ENCODE assay signal across 1 cellular context in the genomic region with DNA sequence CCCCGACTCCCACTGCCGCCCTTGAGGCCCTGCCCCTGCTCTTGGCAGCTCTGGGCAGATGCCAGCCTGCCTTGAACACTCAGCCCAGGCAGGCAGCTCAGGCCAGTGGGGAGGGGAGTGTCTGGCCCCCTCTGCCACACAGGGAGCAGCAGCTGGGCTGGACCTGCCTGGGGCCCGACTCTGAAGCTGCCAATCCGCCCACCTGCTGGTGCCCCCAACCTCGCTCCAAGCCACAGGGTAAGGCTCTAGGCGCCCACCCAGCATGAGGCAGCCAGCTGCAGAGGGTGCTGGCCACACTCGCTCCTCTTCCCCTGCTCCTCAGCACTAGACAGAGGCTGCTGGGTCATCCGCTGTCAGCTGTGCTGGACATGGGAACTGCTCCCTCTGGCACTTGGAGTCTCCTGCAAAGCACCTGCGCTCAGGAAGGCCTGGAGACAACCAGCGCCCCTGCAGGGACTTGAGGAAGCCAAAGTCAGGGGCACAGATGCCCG.
TF ChIP-seq lines count a peak whose summit lies in the region.

No MANE protein-coding gene starts in this region.

TF ChIP-seq in HepG2, 621 proteins besides CTCF, POLR2A, EP300 and RAD21:
- no peak for TF ChIP-seq HNRNPK (IDR thresholded peaks at IDR 0.05; ENCODE audit: low read depth, low read length, poor library complexity, severe bottlenecking)
- peak; percentile 79 for TF ChIP-seq AKAP8 (CRISPR knock-in tag; IDR thresholded peaks at IDR 0.05)
- peak; percentile 92; the same call in 1 of the 2 replicates for TF ChIP-seq ZNF326 (CRISPR knock-in tag; IDR thresholded peaks at IDR 0.05; ENCODE audit: borderline replicate concordance)
- TF ChIP-seq HNRNPH1 (optimal IDR thresholded peaks at IDR 0.05; ENCODE audit: low read depth, low read length) = no peak
- TF ChIP-seq DNMT3B (CRISPR knock-in tag; conservative IDR thresholded peaks at IDR 0.05) = no peak
- peak; percentile 46; the same call in 1 of the 2 replicates for TF ChIP-seq KDM2A (CRISPR knock-in tag; IDR thresholded peaks at IDR 0.05; ENCODE audit: borderline replicate concordance, low read depth)
- TF ChIP-seq ZNF703 (CRISPR knock-in tag; IDR thresholded peaks at IDR 0.05; ENCODE audit: borderline replicate concordance) = no peak
TF ChIP-seq in HepG2: peak in this region for 3.
